32 cellular contexts compared by ENCODE assay signal in genomic region chr16:68857479-68857878, GRCh38. TPM values are rescaled to one million over a fixed set of nuclear protein-coding genes. Genes with fewer than 3 reads are reported as not detected.
DNase-seq lines count a peak whose midpoint lies in the region; ATAC-seq, FAIRE-seq and TF ChIP-seq lines count a peak whose summit lies in the region.
"Had no signal": no experiment of that assay in that cellular context is flagged by ENCODE, and none has a peak within 500 bp of the region (broad histone marks: within the 10 kb centered on the region; RNA-seq: fewer than 3 reads in every experiment).

No MANE protein-coding gene starts in this region.

- in situ Hi-C loops in HepG2 (cut with HindIII; ENCODE audit: extremely low pct_ligation_motif_present, low pct_unique_long_range_greater_than_20kb) = no loop called here
- in situ Hi-C loops in K562 (cut with MboI) = no loop called here

- WGBS in HepG2 (ENCODE audit: low lambda C conversion rate) = 97% methylated on average over 1 of the region's 1 CpG
- WGBS in right lobe of liver (ENCODE audit: insufficient coverage, low coverage, low lambda C conversion rate, missing lambda C conversion rate) = 100% methylated on average over 1 of the region's 1 CpG
- WGBS in A549 (ENCODE audit: missing lambda C conversion rate) = 88% methylated on average over 1 of the region's 1 CpG
- WGBS in K562 (ENCODE audit: insufficient coverage, low coverage, missing lambda C conversion rate) = 85% methylated on average over 1 of the region's 1 CpG

- H3K4me1 ChIP-seq in HepG2 (ENCODE audit: insufficient read depth, low read length) (peaks cover 13% of the 10 kb centered on the region), right lobe of liver (no peaks in the 10 kb centered on the region), A549 (no peaks in the 10 kb centered on the region), K562 (replicated peaks in 1 of 2; ENCODE audit: control insufficient read depth in 2 of 2, insufficient read depth in 2 of 2, low read length in 2 of 2) (peaks cover 2 to 4% of the 10 kb centered on the region in 2 experiments; a peak in 2 of 5 replicates)
- H3K4me1 ChIP-seq: BE2C, BLaER1, Caco-2 had no signal

- no peak for DNase-seq in HepG2 (ENCODE audit: low spot score)
- no peak for DNase-seq in right lobe of liver
- DNase-seq in A549 (ENCODE audit: low read depth in 1 of 2, low spot score in 1 of 2) = no peak
- DNase-seq in K562 (ENCODE audit: extremely low read depth in 1 of 4, low spot score in 3 of 4) = no peak
- DNase-seq in inferior parietal cortex (ENCODE audit: extremely low spot score) = no peak
- no peak for DNase-seq in epidermal melanocyte (ENCODE audit: insufficient read length, low spot score)
- DNase-seq: 8988T; ACHN; AML-193; BE2C; C1 segment of cervical spinal cord; Caco-2; Calu3; CD4-positive, alpha-beta memory T cell; CD4-positive, alpha-beta T cell; CD4-positive, CD25-positive, alpha-beta regulatory T cell; CD8-positive, alpha-beta memory T cell; CD8-positive, alpha-beta T cell; COR-L47; DMS 273 treated with DMSO at 0.1 percent for 48 hours; DMS153; DMS53; DMS79; DMS79 treated with DMSO at 0.1 percent for 48 hours; DND-41; EL had no signal

- H2AFZ ChIP-seq in HepG2 (ENCODE audit: low read length) (no peak overlapping the region), K562 (ENCODE audit: low read depth, low read length) (no peak overlapping the region)

- H3K27ac ChIP-seq in HepG2 (ENCODE audit: extremely low read length, insufficient read depth, low read length) = no peak overlapping the region
- H3K27ac ChIP-seq in right lobe of liver = no peak overlapping the region
- H3K27ac ChIP-seq in A549 = no peak overlapping the region
- H3K27ac ChIP-seq in K562 (ENCODE audit: extremely low read depth, low read depth, low read length) = no peak overlapping the region
- H3K27ac ChIP-seq: 22Rv1; BLaER1; BLaER1 treated with 17β-estradiol and CSF1 and Interleukin-3, amounts not matched to agents 10 nM and 100 nM; C4-2B had no signal

- TF ChIP-seq CTCF in HepG2 (CRISPR knock-in tag; IDR thresholded peaks at IDR 0.05) (no peak), right lobe of liver (IDR thresholded peaks at IDR 0.05) (no peak), A549 (IDR thresholded peaks at IDR 0.05) (no peak), K562 (IDR thresholded peaks at IDR 0.05 in 2 of 3, conservative IDR thresholded peaks at IDR 0.05 in 1 of 3; ENCODE audit: insufficient read depth in 2 of 3, low read depth in 1 of 3, low read length in 3 of 3) (no peak)

- BruUV-seq in HepG2 (replicated peaks; lab: Mats Ljungman, UMichigan) (no TSS peak), K562 (replicated peaks; lab: Mats Ljungman, UMichigan) (no TSS peak)

- no peak for TF ChIP-seq EP300 in HepG2 (IDR thresholded peaks at IDR 0.05; ENCODE audit: low read depth in 2 of 2, low read length in 2 of 2)
- no peak for TF ChIP-seq EP300 in HepG2 (CRISPR knock-in tag; IDR thresholded peaks at IDR 0.05; ENCODE audit: borderline replicate concordance)
- TF ChIP-seq EP300 in A549 (IDR thresholded peaks at IDR 0.05) = no peak
- TF ChIP-seq EP300 in K562 (IDR thresholded peaks at IDR 0.05; ENCODE audit: low read length) = no peak

- no peak for TF ChIP-seq POLR2A in HepG2 (IDR thresholded peaks at IDR 0.05; ENCODE audit: insufficient read depth in 1 of 2, low read depth in 2 of 2, low read length in 2 of 2)
- TF ChIP-seq POLR2A in right lobe of liver (IDR thresholded peaks at IDR 0.05) = no peak
- no peak for TF ChIP-seq POLR2A in A549 (IDR thresholded peaks at IDR 0.05; ENCODE audit: low read length)
- TF ChIP-seq POLR2A in K562 (conservative IDR thresholded peaks at IDR 0.05) = no peak

- H3K4me2 ChIP-seq in HepG2 (ENCODE audit: low read depth, low read length) (no peak overlapping the region), A549 (no peak overlapping the region), K562 (ENCODE audit: insufficient read depth, low read length) (no peak overlapping the region)
- H3K4me2 ChIP-seq: BLaER1; BLaER1 treated with 17β-estradiol and CSF1 and Interleukin-3, amounts not matched to agents 10 nM and 100 nM had no signal

- CTCF ChIA-PET in HepG2 (lab: Yijun Ruan, JAX; ENCODE audit: low intra/inter-chr PET ratio, low total read pairs) (no interaction called here), A549 (lab: Yijun Ruan, JAX) (interaction anchor here (0.9 kb wide), 1 partner anchor 256 kb away, joined by 3 read pairs; no protein-coding TSS in a partner anchor), K562 (lab: Yijun Ruan, JAX; ENCODE audit: low intra/inter-chr PET ratio) (no interaction called here)

- no peaks in the 10 kb centered on the region for H4K20me1 ChIP-seq in HepG2 (ENCODE audit: insufficient read depth, low read length)
- no peaks in the 10 kb centered on the region for H4K20me1 ChIP-seq in K562 (replicated peaks; ENCODE audit: control insufficient read depth, insufficient read depth, low read length)
- H4K20me1 ChIP-seq: BLaER1 had no signal

- H3K9ac ChIP-seq in HepG2 (ENCODE audit: insufficient read depth, low read depth, low read length) (no peak overlapping the region), K562 (ENCODE audit: insufficient read depth in 1 of 2, low read depth in 2 of 2, low read length in 2 of 2) (no peak overlapping the region)
- H3K9ac ChIP-seq: BLaER1; BLaER1 treated with 17β-estradiol and CSF1 and Interleukin-3, amounts not matched to agents 10 nM and 100 nM had no signal

- no peak for TF ChIP-seq RAD21 in HepG2 (CRISPR knock-in tag; IDR thresholded peaks at IDR 0.05)
- TF ChIP-seq RAD21 in A549 (conservative IDR thresholded peaks at IDR 0.05 in 1 of 2, IDR thresholded peaks at IDR 0.05 in 1 of 2) = no peak
- TF ChIP-seq RAD21 in K562 (CRISPR knock-in tag; conservative IDR thresholded peaks at IDR 0.05 in 1 of 2, IDR thresholded peaks at IDR 0.05 in 1 of 2) = no peak

- FAIRE-seq in HepG2 (lab: Jason Lieb, UNC) (no peak), A549 (lab: Jason Lieb, UNC) (no peak), K562 (lab: Jason Lieb, UNC) (no peak)
- FAIRE-seq: A204.1, D721Med had no signal

- intact Hi-C loops in HepG2 (cut with micrococcal nuclease; ENCODE audit: unreplicated experiment) = no loop called here
- intact Hi-C loops in right lobe of liver (cut with DNase I) = no loop called here
- intact Hi-C loops in K562 (cut with micrococcal nuclease) = no loop called here

- H3K79me2 ChIP-seq in HepG2 (ENCODE audit: insufficient read depth, low read length) (no peaks in the 10 kb centered on the region), K562 (ENCODE audit: control insufficient read depth, insufficient read depth, low read length) (no peaks in the 10 kb centered on the region)

- no peaks in the 10 kb centered on the region for H3K9me1 ChIP-seq in K562 (ENCODE audit: control insufficient read depth, insufficient read depth, low read length)

- no peaks in the 10 kb centered on the region for H3K9me3 ChIP-seq in HepG2 (ENCODE audit: low read length)
- H3K9me3 ChIP-seq in right lobe of liver = no peaks in the 10 kb centered on the region
- peaks cover 5% of the 10 kb centered on the region; the same call in 1 of the 3 replicates for H3K9me3 ChIP-seq in A549
- no peaks in the 10 kb centered on the region for H3K9me3 ChIP-seq in K562 (replicated peaks; ENCODE audit: control insufficient read depth, insufficient read depth, low read depth, low read length)
- H3K9me3 ChIP-seq: BE2C, Caco-2 had no signal

- H3K27me3 ChIP-seq in HepG2 (ENCODE audit: control insufficient read depth in 1 of 2, insufficient read depth in 2 of 2, low read length in 2 of 2) (no peaks in the 10 kb centered on the region), right lobe of liver (no peaks in the 10 kb centered on the region), K562 (ENCODE audit: control insufficient read depth in 2 of 2, insufficient read depth in 2 of 2, low read length in 2 of 2) (no peaks in the 10 kb centered on the region)
- H3K27me3 ChIP-seq: BE2C; BLaER1; BLaER1 treated with 17β-estradiol and CSF1 and Interleukin-3, amounts not matched to agents 10 nM and 100 nM had no signal

- POLR2A ChIA-PET in HepG2 (lab: Yijun Ruan, JAX) (no interaction called here), A549 (lab: Yijun Ruan, JAX) (no interaction called here), K562 (lab: Yijun Ruan, JAX) (no interaction called here)

- no peak for ATAC-seq in HepG2
- ATAC-seq in right lobe of liver = no peak
- ATAC-seq in A549 = no peak
- ATAC-seq in K562 = no peak
- ATAC-seq: CD8-positive, alpha-beta T cell had no signal

- H3K36me3 ChIP-seq in HepG2 (replicated peaks in 1 of 2; ENCODE audit: control insufficient read depth in 1 of 2, insufficient read depth in 2 of 2, low read length in 2 of 2) (peaks cover 7 to 12% of the 10 kb centered on the region in 2 experiments; a peak in 3 of 5 replicates), right lobe of liver (peaks cover 0 to 5% (median 0%) of the 10 kb centered on the region in 4 donors), K562 (ENCODE audit: control insufficient read depth, insufficient read depth, low read length) (peaks cover 12% of the 10 kb centered on the region; the same call in 1 of the 3 replicates)
- H3K36me3 ChIP-seq: BE2C had no signal

- H3K4me3 ChIP-seq in HepG2 (replicated peaks in 1 of 3; ENCODE audit: insufficient read depth in 1 of 3, low read depth in 2 of 3, low read length in 3 of 3) (no peak overlapping the region), right lobe of liver (no peak overlapping the region), A549 (no peak overlapping the region), K562 (no peak overlapping the region)
- H3K4me3 ChIP-seq: BLaER1; BLaER1 treated with 17β-estradiol and CSF1 and Interleukin-3, amounts not matched to agents 10 nM and 100 nM had no signal

RNA-seq across cellular contexts. Expression of gene TANGO6, which starts 14.1 kb away (rescaled TPM):
- 13.3 and 15.3 TPM in 2 replicates for total RNA-seq in HepG2 (2016; rRNA removed; fragmentation: Illumina TruSeq; extraction: Trizol)
- total RNA-seq in HepG2 (2016; cell fraction: cytosol; rRNA removed; fragmentation: Illumina TruSeq; extraction: Trizol; ENCODE audit: low read depth) = 14.8 and 17.2 TPM in 2 replicates
- total RNA-seq in HepG2 (2016; cell fraction: insoluble cytoplasmic fraction; rRNA removed; fragmentation: Illumina TruSeq; extraction: Trizol) = 13.7 and 14.2 TPM in 2 replicates
- total RNA-seq in HepG2 (2016; cell fraction: membrane; rRNA removed; fragmentation: Illumina TruSeq; extraction: Trizol) = 9.3 and 11.0 TPM in 2 replicates
- 16.2 and 19.2 TPM in 2 replicates for total RNA-seq in HepG2 (2016; cell fraction: nucleus; rRNA removed; fragmentation: Illumina TruSeq; extraction: Trizol)
- 6.6 and 7.2 TPM in 2 replicates for polyA plus RNA-seq in HepG2 (2011; rRNA removed)
- 4.1 and 5.0 TPM in 2 replicates for polyA plus RNA-seq in HepG2 (2011; cell fraction: cytosol; rRNA removed)
- polyA plus RNA-seq in HepG2 (2011; cell fraction: nucleus; rRNA removed) = 5.8 and 10.1 TPM in 2 replicates
- 5.7 and 6.7 TPM in 2 replicates for polyA plus RNA-seq in HepG2 (2012)
- 0.63 and 0.68 TPM in 2 replicates for polyA plus RNA-seq in HepG2 (2016; cell fraction: cytosol; fragmentation: Illumina TruSeq; extraction: Trizol; ENCODE audit: low read depth)
- polyA plus RNA-seq in HepG2 (2016; cell fraction: insoluble cytoplasmic fraction; fragmentation: Illumina TruSeq; extraction: Trizol; ENCODE audit: low read depth) = 7.7 and 7.8 TPM in 2 replicates
- 1.3 and 1.7 TPM in 2 replicates for polyA plus RNA-seq in HepG2 (2016; cell fraction: membrane; fragmentation: Illumina TruSeq; extraction: Trizol; ENCODE audit: low read depth)
- polyA plus RNA-seq in HepG2 (2016; cell fraction: nucleus; fragmentation: Illumina TruSeq; extraction: Trizol; ENCODE audit: insufficient read depth, low read depth) = 6.0 and 6.4 TPM in 2 replicates
- polyA minus RNA-seq in HepG2 (2011; rRNA and poly(A)+ RNA removed; ENCODE audit: low replicate concordance) = 85.5 and 144 TPM in 2 replicates
- 17.1 and 17.6 TPM in 2 replicates for polyA minus RNA-seq in HepG2 (2011; cell fraction: cytosol; rRNA and poly(A)+ RNA removed)
- polyA minus RNA-seq in HepG2 (2011; cell fraction: nucleus; rRNA and poly(A)+ RNA removed) = 40.7 and 56.8 TPM in 2 replicates
- 10 to 100 TPM; 10.9 to 15.5 (median 14.2) TPM for total RNA-seq in right lobe of liver
- 19.5 and 30.2 TPM in 2 replicates for polyA plus RNA-seq in A549 (2011; rRNA removed)
- polyA plus RNA-seq in A549 (2012; cell fraction: cytosol; rRNA removed) = 6.8 and 8.8 TPM in 2 replicates
- 9.4 and 12.5 TPM in 2 replicates for polyA plus RNA-seq in A549 (2012; cell fraction: nucleus; rRNA removed)
- 8.1 to 9.2 TPM (median 8.8 TPM) in 3 replicates for polyA plus RNA-seq in A549 (2017; fragmentation: RNase III; extraction: RNeasy Plus Mini Kit Qiagen cat#74134 plus additional on column Dnase treatment)
- polyA minus RNA-seq in A549 (2011; rRNA and poly(A)+ RNA removed) = 139 and 144 TPM in 2 replicates
- 95.0 and 97.4 TPM in 2 replicates for total RNA-seq in K562 (2011; cell fraction: chromatin; rRNA removed; ENCODE audit: low replicate concordance)
- 43.9 and 44.3 TPM in 2 replicates for total RNA-seq in K562 (2011; cell fraction: nucleolus; rRNA removed)
- 43.9 and 48.8 TPM in 2 replicates for total RNA-seq in K562 (2011; cell fraction: nucleoplasm; rRNA removed)
- 10.9 and 12.2 TPM in 2 replicates for total RNA-seq in K562 (2014; rRNA removed)
- total RNA-seq in K562 (2014; rRNA removed; fragmentation: Illumina TruSeq; extraction: Trizol) = 10.6 and 13.2 TPM in 2 replicates
- total RNA-seq in K562 (2015; rRNA removed; fragmentation: Illumina TruSeq; extraction: Trizol) = 9.7 and 10.4 TPM in 2 replicates
- total RNA-seq in K562 (2021) = 15.2 and 15.7 TPM in 2 replicates
- polyA plus RNA-seq in K562 (2011; rRNA removed) = 9.4 and 9.6 TPM in 2 replicates
- 7.2 and 7.5 TPM in 2 replicates for polyA plus RNA-seq in K562 (2011; cell fraction: cytosol; rRNA removed)
- polyA plus RNA-seq in K562 (2011; cell fraction: nucleus; rRNA removed) = 9.5 and 12.7 TPM in 2 replicates
- polyA plus RNA-seq in K562 (2012) = 5.7 and 6.1 TPM in 2 replicates
- polyA plus RNA-seq in K562 (2014; fragmentation: Illumina TruSeq; extraction: Trizol) = 7.1 TPM in 2 replicates
- polyA plus RNA-seq in K562 (2014; fragmentation: Nextera tagmentation; extraction: Ambion mirVana) = 1 to 10 TPM; 1.6 to 1.7 TPM
- polyA plus RNA-seq in K562 (2014; rRNA removed) = 3.9 and 5.5 TPM in 2 replicates
- polyA minus RNA-seq in K562 (2011; rRNA and poly(A)+ RNA removed) = 37.9 and 48.8 TPM in 2 replicates
- 16.8 and 28.3 TPM in 2 replicates for polyA minus RNA-seq in K562 (2011; cell fraction: cytosol; rRNA and poly(A)+ RNA removed)
- 21.0 and 31.0 TPM in 2 replicates for polyA minus RNA-seq in K562 (2011; cell fraction: nucleus; rRNA and poly(A)+ RNA removed)

Comparison
In these comparisons a context has a peak if more than half of its experiments do, and no peak if none do; other contexts are left out.
1. Of the 241 proteins assayed by ChIP-seq in both HepG2 and K562: peak only in HepG2: none; only in K562: ZFP36; in both: none; in neither: 240.